Comparison of ENCODE assay signal across 1 cellular context in genomic region chrX:106726485-106727437, GRCh38.
A peak's percentile ranks its signal among the peaks of the same experiment; 100 is the strongest.
TF ChIP-seq lines count a peak whose summit lies in the region.

A gene with protein sequence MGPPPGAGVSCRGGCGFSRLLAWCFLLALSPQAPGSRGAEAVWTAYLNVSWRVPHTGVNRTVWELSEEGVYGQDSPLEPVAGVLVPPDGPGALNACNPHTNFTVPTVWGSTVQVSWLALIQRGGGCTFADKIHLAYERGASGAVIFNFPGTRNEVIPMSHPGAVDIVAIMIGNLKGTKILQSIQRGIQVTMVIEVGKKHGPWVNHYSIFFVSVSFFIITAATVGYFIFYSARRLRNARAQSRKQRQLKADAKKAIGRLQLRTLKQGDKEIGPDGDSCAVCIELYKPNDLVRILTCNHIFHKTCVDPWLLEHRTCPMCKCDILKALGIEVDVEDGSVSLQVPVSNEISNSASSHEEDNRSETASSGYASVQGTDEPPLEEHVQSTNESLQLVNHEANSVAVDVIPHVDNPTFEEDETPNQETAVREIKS (plus strand): TSS chrX:106726701. CDS start chrX:106726914, 213 bp downstream.

TF ChIP-seq in HepG2, 621 proteins besides CTCF, POLR2A, EP300 and RAD21 (continued from another document and continues in another):
- TF ChIP-seq MIER3 (CRISPR knock-in tag; IDR thresholded peaks at IDR 0.05; ENCODE audit: borderline replicate concordance) = no peak
- TF ChIP-seq, protein P1, sequence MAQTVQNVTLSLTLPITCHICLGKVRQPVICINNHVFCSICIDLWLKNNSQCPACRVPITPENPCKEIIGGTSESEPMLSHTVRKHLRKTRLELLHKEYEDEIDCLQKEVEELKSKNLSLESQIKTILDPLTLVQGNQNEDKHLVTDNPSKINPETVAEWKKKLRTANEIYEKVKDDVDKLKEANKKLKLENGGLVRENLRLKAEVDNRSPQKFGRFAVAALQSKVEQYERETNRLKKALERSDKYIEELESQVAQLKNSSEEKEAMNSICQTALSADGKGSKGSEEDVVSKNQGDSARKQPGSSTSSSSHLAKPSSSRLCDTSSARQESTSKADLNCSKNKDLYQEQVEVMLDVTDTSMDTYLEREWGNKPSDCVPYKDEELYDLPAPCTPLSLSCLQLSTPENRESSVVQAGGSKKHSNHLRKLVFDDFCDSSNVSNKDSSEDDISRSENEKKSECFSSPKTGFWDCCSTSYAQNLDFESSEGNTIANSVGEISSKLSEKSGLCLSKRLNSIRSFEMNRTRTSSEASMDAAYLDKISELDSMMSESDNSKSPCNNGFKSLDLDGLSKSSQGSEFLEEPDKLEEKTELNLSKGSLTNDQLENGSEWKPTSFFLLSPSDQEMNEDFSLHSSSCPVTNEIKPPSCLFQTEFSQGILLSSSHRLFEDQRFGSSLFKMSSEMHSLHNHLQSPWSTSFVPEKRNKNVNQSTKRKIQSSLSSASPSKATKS (CRISPR knock-in tag; IDR thresholded peaks at IDR 0.05) = no peak
- TF ChIP-seq ZNF678 (CRISPR knock-in tag; IDR thresholded peaks at IDR 0.05) = no peak
- TF ChIP-seq HNRNPUL1 (IDR thresholded peaks at IDR 0.05; ENCODE audit: low read depth, low read length) = no peak
- no peak for TF ChIP-seq ATRX (CRISPR knock-in tag; IDR thresholded peaks at IDR 0.05; ENCODE audit: borderline replicate concordance)
- no peak for TF ChIP-seq HNF1A (IDR thresholded peaks at IDR 0.05; ENCODE audit: low read depth)
- no peak; the same call in 1 of the 2 replicates for TF ChIP-seq HNF1A (CRISPR knock-in tag; IDR thresholded peaks at IDR 0.05; ENCODE audit: borderline replicate concordance)
- TF ChIP-seq CSRNP1 (CRISPR knock-in tag; IDR thresholded peaks at IDR 0.05) = no peak
- no peak for TF ChIP-seq REXO4 (CRISPR knock-in tag; IDR thresholded peaks at IDR 0.05; ENCODE audit: borderline replicate concordance)
- TF ChIP-seq NR2F6 (IDR thresholded peaks at IDR 0.05) = no peak
- TF ChIP-seq NR2F6 (CRISPR knock-in tag; IDR thresholded peaks at IDR 0.05) = no peak
- no peak for TF ChIP-seq MTF1 (CRISPR knock-in tag; IDR thresholded peaks at IDR 0.05)
- TF ChIP-seq GATA4 (IDR thresholded peaks at IDR 0.05; ENCODE audit: borderline replicate concordance, low read depth) = 0 out of 2 replicates have a peak, but pooled peaks have one; percentile 35
- TF ChIP-seq YEATS4 (CRISPR knock-in tag; IDR thresholded peaks at IDR 0.05; ENCODE audit: borderline replicate concordance) = peak; percentile 58; the same call in 1 of the 2 replicates
- TF ChIP-seq ZKSCAN5 (CRISPR knock-in tag; IDR thresholded peaks at IDR 0.05) = no peak
- TF ChIP-seq, protein P2, sequence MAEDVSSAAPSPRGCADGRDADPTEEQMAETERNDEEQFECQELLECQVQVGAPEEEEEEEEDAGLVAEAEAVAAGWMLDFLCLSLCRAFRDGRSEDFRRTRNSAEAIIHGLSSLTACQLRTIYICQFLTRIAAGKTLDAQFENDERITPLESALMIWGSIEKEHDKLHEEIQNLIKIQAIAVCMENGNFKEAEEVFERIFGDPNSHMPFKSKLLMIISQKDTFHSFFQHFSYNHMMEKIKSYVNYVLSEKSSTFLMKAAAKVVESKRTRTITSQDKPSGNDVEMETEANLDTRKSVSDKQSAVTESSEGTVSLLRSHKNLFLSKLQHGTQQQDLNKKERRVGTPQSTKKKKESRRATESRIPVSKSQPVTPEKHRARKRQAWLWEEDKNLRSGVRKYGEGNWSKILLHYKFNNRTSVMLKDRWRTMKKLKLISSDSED (CRISPR knock-in tag; IDR thresholded peaks at IDR 0.05) = no peak
- no peak; the same call in 1 of the 2 replicates for TF ChIP-seq SOX5 (CRISPR knock-in tag; IDR thresholded peaks at IDR 0.05; ENCODE audit: borderline replicate concordance)
- no peak for TF ChIP-seq ZNF549 (CRISPR knock-in tag; IDR thresholded peaks at IDR 0.05)
- no peak for TF ChIP-seq ZNF850 (CRISPR knock-in tag; conservative IDR thresholded peaks at IDR 0.05)
- TF ChIP-seq ZNF383 (CRISPR knock-in tag; IDR thresholded peaks at IDR 0.05; ENCODE audit: borderline replicate concordance) = no peak
- no peak for TF ChIP-seq SETDB1 (CRISPR knock-in tag; IDR thresholded peaks at IDR 0.05; ENCODE audit: borderline replicate concordance)
- TF ChIP-seq, protein P3, sequence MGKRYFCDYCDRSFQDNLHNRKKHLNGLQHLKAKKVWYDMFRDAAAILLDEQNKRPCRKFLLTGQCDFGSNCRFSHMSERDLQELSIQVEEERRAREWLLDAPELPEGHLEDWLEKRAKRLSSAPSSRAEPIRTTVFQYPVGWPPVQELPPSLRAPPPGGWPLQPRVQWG (CRISPR knock-in tag; IDR thresholded peaks at IDR 0.05; ENCODE audit: borderline replicate concordance, low read depth) = no peak
- no peak; the same call in 1 of the 2 replicates for TF ChIP-seq KDM5B (CRISPR knock-in tag; IDR thresholded peaks at IDR 0.05; ENCODE audit: borderline replicate concordance)
- no peak for TF ChIP-seq ERF (CRISPR knock-in tag; IDR thresholded peaks at IDR 0.05)
- TF ChIP-seq ZBTB38 (CRISPR knock-in tag; IDR thresholded peaks at IDR 0.05) = no peak
- TF ChIP-seq ZNF264 (CRISPR knock-in tag; IDR thresholded peaks at IDR 0.05) = no peak
- no peak for TF ChIP-seq ZNF431 (CRISPR knock-in tag; IDR thresholded peaks at IDR 0.05; ENCODE audit: borderline replicate concordance, low read depth)
- 0 out of 2 replicates have a peak, but pooled peaks have one; percentile 33 for TF ChIP-seq MEIS1 (CRISPR knock-in tag; IDR thresholded peaks at IDR 0.05; ENCODE audit: borderline replicate concordance)
- TF ChIP-seq HNF1B (CRISPR knock-in tag; IDR thresholded peaks at IDR 0.05) = no peak
- no peak for TF ChIP-seq CEBPG (CRISPR knock-in tag; IDR thresholded peaks at IDR 0.05)
- TF ChIP-seq ZSCAN31 (CRISPR knock-in tag; IDR thresholded peaks at IDR 0.05; ENCODE audit: low read depth) = 0 out of 2 replicates have a peak, but pooled peaks have one; percentile 44
- 0 out of 2 replicates have a peak, but pooled peaks have one; percentile 37 for TF ChIP-seq ZNF280D (CRISPR knock-in tag; IDR thresholded peaks at IDR 0.05)
- TF ChIP-seq, protein P4, sequence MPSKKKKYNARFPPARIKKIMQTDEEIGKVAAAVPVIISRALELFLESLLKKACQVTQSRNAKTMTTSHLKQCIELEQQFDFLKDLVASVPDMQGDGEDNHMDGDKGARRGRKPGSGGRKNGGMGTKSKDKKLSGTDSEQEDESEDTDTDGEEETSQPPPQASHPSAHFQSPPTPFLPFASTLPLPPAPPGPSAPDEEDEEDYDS (CRISPR knock-in tag; IDR thresholded peaks at IDR 0.05) = peak; percentile 93
- TF ChIP-seq TEAD3 (CRISPR knock-in tag; optimal IDR thresholded peaks at IDR 0.05; ENCODE audit: borderline replicate concordance) = no peak
- no peak for TF ChIP-seq NONO (IDR thresholded peaks at IDR 0.05)
- TF ChIP-seq NONO (CRISPR knock-in tag; conservative IDR thresholded peaks at IDR 0.05) = 0 out of 2 replicates have a peak, but pooled peaks have one; percentile 20
- TF ChIP-seq, protein P5, sequence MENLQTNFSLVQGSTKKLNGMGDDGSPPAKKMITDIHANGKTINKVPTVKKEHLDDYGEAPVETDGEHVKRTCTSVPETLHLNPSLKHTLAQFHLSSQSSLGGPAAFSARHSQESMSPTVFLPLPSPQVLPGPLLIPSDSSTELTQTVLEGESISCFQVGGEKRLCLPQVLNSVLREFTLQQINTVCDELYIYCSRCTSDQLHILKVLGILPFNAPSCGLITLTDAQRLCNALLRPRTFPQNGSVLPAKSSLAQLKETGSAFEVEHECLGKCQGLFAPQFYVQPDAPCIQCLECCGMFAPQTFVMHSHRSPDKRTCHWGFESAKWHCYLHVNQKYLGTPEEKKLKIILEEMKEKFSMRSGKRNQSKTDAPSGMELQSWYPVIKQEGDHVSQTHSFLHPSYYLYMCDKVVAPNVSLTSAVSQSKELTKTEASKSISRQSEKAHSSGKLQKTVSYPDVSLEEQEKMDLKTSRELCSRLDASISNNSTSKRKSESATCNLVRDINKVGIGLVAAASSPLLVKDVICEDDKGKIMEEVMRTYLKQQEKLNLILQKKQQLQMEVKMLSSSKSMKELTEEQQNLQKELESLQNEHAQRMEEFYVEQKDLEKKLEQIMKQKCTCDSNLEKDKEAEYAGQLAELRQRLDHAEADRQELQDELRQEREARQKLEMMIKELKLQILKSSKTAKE (CRISPR knock-in tag; IDR thresholded peaks at IDR 0.05; ENCODE audit: borderline replicate concordance) = no peak
- 0 out of 2 replicates have a peak, but pooled peaks have one; percentile 6 for TF ChIP-seq RXRA (CRISPR knock-in tag; IDR thresholded peaks at IDR 0.05)
- TF ChIP-seq NR3C1 (CRISPR knock-in tag; IDR thresholded peaks at IDR 0.05) = no peak
